ENCODE assay signal across 10 cellular contexts in genomic region chr5:173238312-173239232, GRCh38. TPM values are rescaled to one million over a fixed set of nuclear protein-coding genes. Genes with fewer than 3 reads are reported as not detected.
DNase-seq lines count a peak whose midpoint lies in the region; ATAC-seq and TF ChIP-seq lines count a peak whose summit lies in the region.
"Had no signal": no experiment of that assay in that cellular context is flagged by ENCODE, and none has a peak within 500 bp of the region (broad histone marks: within the 10 kb centered on the region; RNA-seq: fewer than 3 reads in every experiment).

No MANE protein-coding gene starts in this region.

- no peaks in the 10 kb centered on the region for H3K36me3 ChIP-seq in ascending aorta

- peaks cover 39% of the 10 kb centered on the region for H3K27me3 ChIP-seq in ascending aorta

- intact Hi-C loops in ascending aorta (cut with DNase I), result no loop called here

- no peaks in the 10 kb centered on the region for H3K9me3 ChIP-seq in ascending aorta

- DNase-seq in AG08395 (ENCODE audit: low spot score), result peak; percentile 20
- peak; percentile 51 for DNase-seq in GM13977 (ENCODE audit: low spot score)
- DNase-seq in ascending aorta (ENCODE audit: low spot score in 2 of 2), result no peak
- peak; percentile 74 for DNase-seq in mesenteric fat pad (ENCODE audit: low spot score)
- no peak for DNase-seq in NCI-H345 (lab: John Stamatoyannopoulos, UW)
- no peak for DNase-seq in amniotic stem cell (lab: John Stamatoyannopoulos, UW)
- no peak for DNase-seq in activated CD8-positive, alpha-beta memory T cell treated with anti-CD3 and anti-CD28 coated beads, Interleukin-2, amount 50 U/mL, for 48 hours
- DNase-seq: NCI-H187 treated with DMSO at 0.1 percent for 48 hours had no signal

- H3K27ac ChIP-seq in ascending aorta, result no peak overlapping the region

- peak overlapping the region; percentile 40 to 42 for H3K4me3 ChIP-seq in ascending aorta

- H3K4me1 ChIP-seq in ascending aorta, result peaks cover 5 to 15% of the 10 kb centered on the region in 2 donors

- ATAC-seq in GM21576 (IDR thresholded peaks at IDR 0.05; ENCODE audit: unreplicated experiment), result no peak
- ATAC-seq: sciatic nerve had no signal

- TF ChIP-seq CTCF in GM13977 (IDR thresholded peaks at IDR 0.05; ENCODE audit: extremely low read depth, insufficient read depth, missing control alignments), result no peak
- TF ChIP-seq CTCF in ascending aorta (IDR thresholded peaks at IDR 0.05), result no peak

- in situ Hi-C loops in GM13977 (cut with MboI; ENCODE audit: low pct_unique_long_range_greater_than_20kb, low sequenced_read_pairs, unreplicated experiment), result loop anchor here (25.0 kb wide), 1 partner anchor 1926 kb away; the partner anchor contains the start of gene TLX3

RNA-seq across cellular contexts. Expression of gene NKX2-5, which starts 3.6 kb away (rescaled TPM):
- total RNA-seq in ascending aorta (not detected), mesenteric fat pad (not detected)
- total RNA-seq: sciatic nerve had no signal

Comparison
In these comparisons a context has a peak if more than half of its experiments do, and no peak if none do; other contexts are left out.
1. DNase-seq: peak in AG08395 (single experiment), GM13977 (single experiment) and mesenteric fat pad (single experiment); none in ascending aorta (0 of 2), NCI-H345 (single experiment), amniotic stem cell (single experiment) and activated CD8-positive, alpha-beta memory T cell treated with anti-CD3 and anti-CD28 coated beads, Interleukin-2, amount 50 U/mL, for 48 hours (single experiment).